ENCODE assay signal across 1 cellular context in genomic region chr9:35728041-35728971, GRCh38.
TF ChIP-seq lines count a peak whose summit lies in the region.

No MANE protein-coding gene starts in this region.

TF ChIP-seq in HepG2, 621 proteins besides CTCF, POLR2A, EP300 and RAD21 (continued from another document and continues in another):
- TF ChIP-seq ZNF609 (CRISPR knock-in tag; IDR thresholded peaks at IDR 0.05; ENCODE audit: borderline replicate concordance) (0 out of 2 replicates have a peak, but pooled peaks have one; percentile 23), ARID5B (CRISPR knock-in tag; IDR thresholded peaks at IDR 0.05) (peak; percentile 47), ZNF513 (CRISPR knock-in tag; conservative IDR thresholded peaks at IDR 0.05) (no peak), ZNF703 (CRISPR knock-in tag; IDR thresholded peaks at IDR 0.05; ENCODE audit: borderline replicate concordance) (no peak), JARID2 (CRISPR knock-in tag; IDR thresholded peaks at IDR 0.05; ENCODE audit: insufficient replicate concordance) (no peak), CAMTA2 (CRISPR knock-in tag; IDR thresholded peaks at IDR 0.05; ENCODE audit: borderline replicate concordance) (no peak), ZNF263 (CRISPR knock-in tag; IDR thresholded peaks at IDR 0.05) (no peak), FOXP1 (IDR thresholded peaks at IDR 0.05) (no peak), FOXP1 (CRISPR knock-in tag; IDR thresholded peaks at IDR 0.05) (0 out of 2 replicates have a peak, but pooled peaks have one; percentile 11), ZNF451 (CRISPR knock-in tag; IDR thresholded peaks at IDR 0.05) (no peak), ZNF746 (CRISPR knock-in tag; IDR thresholded peaks at IDR 0.05) (0 out of 2 replicates have a peak, but pooled peaks have one; percentile 40), MED8 (CRISPR knock-in tag; IDR thresholded peaks at IDR 0.05; ENCODE audit: insufficient replicate concordance) (no peak), PBX3 (CRISPR knock-in tag; IDR thresholded peaks at IDR 0.05; ENCODE audit: borderline replicate concordance) (no peak), ZNF574 (CRISPR knock-in tag; IDR thresholded peaks at IDR 0.05) (peak; percentile 16; the same call in 1 of the 2 replicates), ASH2L (IDR thresholded peaks at IDR 0.05; ENCODE audit: insufficient read length, low read depth, low read length) (peak; percentile 21), ZFAT (CRISPR knock-in tag; conservative IDR thresholded peaks at IDR 0.05) (no peak), ZNF274 (CRISPR knock-in tag; IDR thresholded peaks at IDR 0.05) (no peak), NCOA2 (CRISPR knock-in tag; IDR thresholded peaks at IDR 0.05) (peak; percentile 33; the same call in 1 of the 2 replicates), DMAP1 (CRISPR knock-in tag; IDR thresholded peaks at IDR 0.05) (peak; percentile 33; the same call in 1 of the 2 replicates), KDM6A (CRISPR knock-in tag; IDR thresholded peaks at IDR 0.05; ENCODE audit: low read depth) (peak; percentile 67), RARA (CRISPR knock-in tag; IDR thresholded peaks at IDR 0.05) (peak; percentile 51; the same call in 1 of the 2 replicates), PATZ1 (CRISPR knock-in tag; IDR thresholded peaks at IDR 0.05) (peak; percentile 99), ZNF770 (CRISPR knock-in tag; IDR thresholded peaks at IDR 0.05) (0 out of 2 replicates have a peak, but pooled peaks have one; percentile 42), HNF4A (CRISPR knock-in tag; IDR thresholded peaks at IDR 0.05) (peak; percentile 77), MED13 (CRISPR knock-in tag; IDR thresholded peaks at IDR 0.05) (no peak), ZFX (CRISPR knock-in tag; IDR thresholded peaks at IDR 0.05; ENCODE audit: low read depth) (peak; percentile 36; the same call in 1 of the 2 replicates), THRA (CRISPR knock-in tag; IDR thresholded peaks at IDR 0.05; ENCODE audit: borderline replicate concordance) (peak; percentile 31; the same call in 1 of the 2 replicates)
